1 cellular context compared by ENCODE assay signal in genomic region chr3:26145769-26146168, GRCh38.
TF ChIP-seq lines count a peak whose summit lies in the region.

No MANE protein-coding gene starts in this region.

TF ChIP-seq in SK-N-SH treated with all-trans-retinoic acid at 6 μM for 48 hours, 23 proteins besides CTCF, POLR2A, EP300 and RAD21 (continued from another document):
- TF ChIP-seq TSHZ2 (CRISPR knock-in tag; IDR thresholded peaks at IDR 0.05) (no peak), CREB5 (CRISPR knock-in tag; IDR thresholded peaks at IDR 0.05; ENCODE audit: low read depth) (0 out of 2 replicates have a peak, but pooled peaks have one; percentile 42), PATZ1 (CRISPR knock-in tag; IDR thresholded peaks at IDR 0.05; ENCODE audit: borderline replicate concordance) (no peak), ZNF70 (CRISPR knock-in tag; IDR thresholded peaks at IDR 0.05) (no peak), ZNF565 (CRISPR knock-in tag; conservative IDR thresholded peaks at IDR 0.05; ENCODE audit: low read depth) (no peak), ARNTL (CRISPR knock-in tag; IDR thresholded peaks at IDR 0.05; ENCODE audit: borderline replicate concordance, low read depth) (no peak), TCF4 (CRISPR knock-in tag; IDR thresholded peaks at IDR 0.05; ENCODE audit: borderline replicate concordance) (peak; percentile 39; the same call in 1 of the 2 replicates), GLIS3 (CRISPR knock-in tag; IDR thresholded peaks at IDR 0.05) (0 out of 2 replicates have a peak, but pooled peaks have one; percentile 31)
